In genomic region chr20:53617791-53618489, GRCh38 we compare ENCODE assay signal across 16 cellular contexts.
"Had no signal": no experiment of that assay in that cellular context is flagged by ENCODE, and none has a peak within 500 bp of the region (broad histone marks: within the 10 kb centered on the region; RNA-seq: fewer than 3 reads in every experiment).

No MANE protein-coding gene starts in this region.

- DNase-seq: activated CD4-positive, alpha-beta T cell treated with anti-CD3 and anti-CD28 coated beads, Interleukin-2, amount 50 U/mL, for 1 hour; activated CD4-positive, CD25-positive, alpha-beta regulatory T cell; activated gamma-delta T cell; activated T-cell treated with anti-CD3 and anti-CD28 coated beads, Interleukin-2, amount 50 U/mL, for 1 hour; aorta; esophagus squamous epithelium; foreskin melanocyte; heart left ventricle; islet precursor cell; left ventricle myocardium superior; small intestine; thyroid gland had no signal

- H3K27me3 Mint-ChIP-seq: activated naive CD8-positive, alpha-beta T cell treated with anti-CD3 and anti-CD28 coated beads, Interleukin-2, amount 10 ng/mL, durations not matched to agents 7 days and 5 days had no signal

- H3K9me3 Mint-ChIP-seq: activated naive CD8-positive, alpha-beta T cell treated with anti-CD3 and anti-CD28 coated beads, Interleukin-2, amount 10 ng/mL, durations not matched to agents 7 days and 5 days; neural crest cell; T-helper 1 cell treated with Interleukin-12 subunit alpha and Interleukin-12 subunit beta and Interleukin-4 antibody, amounts not matched to agents 30 μg/mL and 1 μg/mL, for 36 hours had no signal

- H3K27ac ChIP-seq: esophagus squamous epithelium, heart left ventricle, thyroid gland had no signal

- H3K4me3 Mint-ChIP-seq: activated naive CD8-positive, alpha-beta T cell treated with anti-CD3 and anti-CD28 coated beads, Interleukin-2, amount 10 ng/mL, durations not matched to agents 7 days and 5 days; neural crest cell; T-helper 1 cell treated with Interleukin-12 subunit alpha and Interleukin-12 subunit beta and Interleukin-4 antibody, amounts not matched to agents 30 μg/mL and 1 μg/mL, for 36 hours had no signal

- H3K9me3 ChIP-seq: esophagus squamous epithelium, heart left ventricle, pancreas, thyroid gland had no signal

- H3K4me3 ChIP-seq: esophagus squamous epithelium, heart left ventricle, pancreas, thyroid gland had no signal

- H3K27ac Mint-ChIP-seq: activated naive CD8-positive, alpha-beta T cell treated with anti-CD3 and anti-CD28 coated beads, Interleukin-2, amount 10 ng/mL, durations not matched to agents 7 days and 5 days; T-helper 1 cell treated with Interleukin-12 subunit alpha and Interleukin-12 subunit beta and Interleukin-4 antibody, amounts not matched to agents 30 μg/mL and 1 μg/mL, for 36 hours had no signal

- ATAC-seq: heart left ventricle, left ventricle myocardium superior had no signal

- H3K27me3 ChIP-seq: esophagus squamous epithelium, heart left ventricle, pancreas, thyroid gland had no signal

- H3K36me3 ChIP-seq: esophagus squamous epithelium, heart left ventricle, pancreas, thyroid gland had no signal
